ENCODE assay signal across 8 cellular contexts in the genomic region with DNA sequence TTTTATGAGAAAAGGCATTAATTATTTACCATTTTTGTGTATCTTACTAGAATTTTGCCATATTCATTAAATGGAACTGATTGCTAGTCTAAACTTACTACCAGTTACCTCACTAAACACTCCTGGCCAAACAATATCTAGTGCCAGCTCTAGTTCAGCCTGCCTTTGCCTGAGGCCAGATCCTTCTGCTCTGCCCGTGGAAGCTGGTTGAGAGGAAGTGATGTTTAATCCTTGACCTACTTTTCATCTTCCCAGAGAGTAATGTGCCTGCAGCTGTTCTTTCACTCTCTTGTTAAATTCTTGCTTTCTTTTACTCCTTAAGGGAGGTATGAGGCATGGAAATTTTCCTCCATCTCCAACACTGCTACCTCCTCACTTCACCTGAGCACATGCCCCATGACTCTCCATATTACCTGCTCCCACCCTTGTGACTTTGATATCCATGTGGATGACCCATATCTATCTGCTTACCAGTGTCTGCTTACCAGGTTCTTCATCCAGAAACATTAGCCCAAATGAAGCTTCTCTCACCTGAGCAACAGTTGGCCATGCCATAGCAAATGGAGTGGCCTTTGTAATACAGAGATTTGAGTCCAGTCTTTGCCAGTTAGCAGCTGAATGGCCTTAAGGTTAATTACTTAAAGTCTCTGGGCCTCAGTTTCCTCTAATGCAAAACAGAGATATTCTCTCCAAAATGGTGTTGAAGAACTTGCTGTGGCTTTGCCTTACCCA. TPM values are rescaled to one million over a fixed set of nuclear protein-coding genes. Genes with fewer than 3 reads are reported as not detected.
DNase-seq lines count a peak whose midpoint lies in the region; ATAC-seq and TF ChIP-seq lines count a peak whose summit lies in the region.
"Had no signal": no experiment of that assay in that cellular context is flagged by ENCODE, and none has a peak within 500 bp of the region (broad histone marks: within the 10 kb centered on the region; RNA-seq: fewer than 3 reads in every experiment).

No MANE protein-coding gene starts in this region.

- no peaks in the 10 kb centered on the region for H3K9me3 ChIP-seq in GM23248 (ENCODE audit: low read depth)

- H2AFZ ChIP-seq in GM23248 = no peak overlapping the region

- no peak overlapping the region for H3K9ac ChIP-seq in GM23248

- 0 out of 2 replicates have a peak, but pooled peaks cover 4% of the 10 kb centered on the region for H3K36me3 ChIP-seq in GM23248 (ENCODE audit: low read depth)

- peaks cover 25% of the 10 kb centered on the region for H3K4me1 ChIP-seq in GM23248 (ENCODE audit: insufficient read depth)

- H3K4me3 ChIP-seq in GM23248 (no peak overlapping the region), foreskin fibroblast (ENCODE audit: low read depth in 1 of 2, low read length in 2 of 2) (no peak overlapping the region)

- H3K9me2 ChIP-seq in GM23248 (ENCODE audit: insufficient read depth) = no peaks in the 10 kb centered on the region

- no peaks in the 10 kb centered on the region; the same call in 1 of the 2 replicates for H3F3A ChIP-seq in GM23248 (ENCODE audit: insufficient read depth)

- DNase-seq in GM23248 = peak; percentile 71
- peak; percentile 81 for DNase-seq in RPMI7951 (ENCODE audit: low read depth)
- peak; percentile 50 to 76 for DNase-seq in foreskin fibroblast
- DNase-seq in retina = peak; percentile 45
- DNase-seq in NCI-H1105 (lab: John Stamatoyannopoulos, UW) = no peak
- DNase-seq: NCI-H187 had no signal

- peaks cover 98% of the 10 kb centered on the region for H3K79me2 ChIP-seq in GM23248 (ENCODE audit: insufficient read depth)

- ATAC-seq in HG02588 (IDR thresholded peaks at IDR 0.05; ENCODE audit: unreplicated experiment) (no peak), HG03457 (IDR thresholded peaks at IDR 0.05; ENCODE audit: unreplicated experiment) (no peak)

- in situ Hi-C loops in GM23248 (cut with MboI) = no loop called here

- WGBS in GM23248 (ENCODE audit: low coverage in 1 of 2, low lambda C conversion rate in 2 of 2, missing lambda C conversion rate in 2 of 2), 2 experiments = 7 to 11% methylated on average over 1 of the region's 1 CpG

- no peak for TF ChIP-seq CTCF in foreskin fibroblast (IDR thresholded peaks at IDR 0.05; ENCODE audit: low read depth, low read length)

- peaks cover 12% of the 10 kb centered on the region; the same call in 1 of the 2 replicates for H4K20me1 ChIP-seq in GM23248 (ENCODE audit: insufficient read depth)

- no peak overlapping the region for H3K27ac ChIP-seq in GM23248

- peak overlapping the region; percentile 43 for H3K4me2 ChIP-seq in GM23248 (ENCODE audit: unreplicated experiment)

- H3K27me3 ChIP-seq in GM23248 (replicated peaks; ENCODE audit: insufficient read depth) = no peaks in the 10 kb centered on the region

RNA-seq across cellular contexts. Expression of gene UBE2E1, which starts 53.4 kb away (rescaled TPM):
- total RNA-seq in GM23248 (2014; rRNA removed; shearing (Covaris generic)) = 49.3 and 65.3 TPM in 2 replicates
- 9.0 and 10.1 TPM in 2 replicates for polyA plus RNA-seq in GM23248 (2016; fragmentation: Nextera tagmentation; extraction: Ambion mirVana)
- 153 and 179 TPM in 2 replicates for total RNA-seq in RPMI7951 (2014; rRNA removed; shearing (Covaris generic))

RNA-seq across cellular contexts. Expression of gene NKIRAS1, which starts 57.6 kb away (rescaled TPM):
- total RNA-seq in GM23248 (2014; rRNA removed; shearing (Covaris generic)) = 15.0 and 18.5 TPM in 2 replicates
- polyA plus RNA-seq in GM23248 (2016; fragmentation: Nextera tagmentation; extraction: Ambion mirVana) = 17.2 and 18.9 TPM in 2 replicates
- total RNA-seq in RPMI7951 (2014; rRNA removed; shearing (Covaris generic)) = 16.7 and 18.3 TPM in 2 replicates

RNA-seq across cellular contexts. Expression of gene RPL15, which starts 57.8 kb away (rescaled TPM):
- total RNA-seq in GM23248 (2014; rRNA removed; shearing (Covaris generic)) = 1,523 and 2,236 TPM in 2 replicates
- 1,678 and 1,685 TPM in 2 replicates for polyA plus RNA-seq in GM23248 (2016; fragmentation: Nextera tagmentation; extraction: Ambion mirVana)
- total RNA-seq in RPMI7951 (2014; rRNA removed; shearing (Covaris generic)) = 2,807 and 3,262 TPM in 2 replicates
